Comparison of ENCODE assay signal across 10 cellular contexts in genomic region chr3:86991840-86992430, GRCh38. TPM values are rescaled to one million over a fixed set of nuclear protein-coding genes. Genes with fewer than 3 reads are reported as not detected.
DNase-seq lines count a peak whose midpoint lies in the region; ATAC-seq and TF ChIP-seq lines count a peak whose summit lies in the region.
"Had no signal": no experiment of that assay in that cellular context is flagged by ENCODE, and none has a peak within 500 bp of the region (broad histone marks: within the 10 kb centered on the region; RNA-seq: fewer than 3 reads in every experiment).

No MANE protein-coding gene starts in this region.

- TF ChIP-seq CTCF in WTC11 (IDR thresholded peaks at IDR 0.05) (no peak), left ventricle myocardium inferior (IDR thresholded peaks at IDR 0.05; ENCODE audit: borderline replicate concordance) (no peak), retinal pigment epithelial cell (conservative IDR thresholded peaks at IDR 0.05; ENCODE audit: low read depth, low read length) (no peak), ovary (IDR thresholded peaks at IDR 0.05) (no peak)

- no peak for ATAC-seq in WTC11
- no peak for ATAC-seq in GM18868 (IDR thresholded peaks at IDR 0.05; ENCODE audit: unreplicated experiment)
- no peak for ATAC-seq in activated CD8-positive, alpha-beta memory T cell treated with anti-CD3 and anti-CD28 coated beads, Interleukin-2, amount 10 ng/mL, durations not matched to agents 7 days and 5 days

- H3K36me3 Mint-ChIP-seq in WTC11, result no peaks in the 10 kb centered on the region
- no peaks in the 10 kb centered on the region for H3K36me3 Mint-ChIP-seq in activated CD8-positive, alpha-beta memory T cell treated with anti-CD3 and anti-CD28 coated beads, Interleukin-2, amount 10 ng/mL, durations not matched to agents 7 days and 5 days
- H3K36me3 Mint-ChIP-seq: CD8-positive, alpha-beta memory T cell had no signal

- peaks cover 20% of the 10 kb centered on the region for H3K4me1 Mint-ChIP-seq in WTC11
- H3K4me1 Mint-ChIP-seq in activated CD8-positive, alpha-beta memory T cell treated with anti-CD3 and anti-CD28 coated beads, Interleukin-2, amount 10 ng/mL, durations not matched to agents 7 days and 5 days, result peaks cover 1% of the 10 kb centered on the region

- H3K27me3 Mint-ChIP-seq in WTC11 (ENCODE audit: low read depth), result peaks cover 20% of the 10 kb centered on the region
- H3K27me3 Mint-ChIP-seq in activated CD8-positive, alpha-beta memory T cell treated with anti-CD3 and anti-CD28 coated beads, Interleukin-2, amount 10 ng/mL, durations not matched to agents 7 days and 5 days, result peaks cover 25% of the 10 kb centered on the region

- peaks cover 40% of the 10 kb centered on the region for H3K27me3 ChIP-seq in left ventricle myocardium inferior (ENCODE audit: low read depth)
- no peaks in the 10 kb centered on the region for H3K27me3 ChIP-seq in ovary

- intact Hi-C loops in left ventricle myocardium inferior (cut with micrococcal nuclease), result no loop called here
- intact Hi-C loops in ovary (cut with DNase I), result loop anchor here in 1 of 4 donors (10.0 kb wide), 1 partner anchor 93 kb away; no protein-coding TSS in a partner anchor

- no peaks in the 10 kb centered on the region for H3K9me3 ChIP-seq in left ventricle myocardium inferior (replicated peaks)
- H3K9me3 ChIP-seq in ovary, result no peaks in the 10 kb centered on the region

- WGBS in ovary, 3 donors, result 31 to 53% (median 41%) methylated on average over 8 of the region's 8 CpGs

- no peak for TF ChIP-seq EP300 in ovary (IDR thresholded peaks at IDR 0.05)

- no peaks in the 10 kb centered on the region for H3K36me3 ChIP-seq in left ventricle myocardium inferior
- H3K36me3 ChIP-seq in ovary, result no peaks in the 10 kb centered on the region

- H3K27ac ChIP-seq in left ventricle myocardium inferior (replicated peaks) (peak overlapping the region; percentile 83), ovary (peak overlapping the region in 1 of 2 donors; percentile 95)

- POLR2A ChIA-PET in WTC11 (lab: Charles Lee), result no interaction called here

- H3K4me1 ChIP-seq in left ventricle myocardium inferior, result peaks cover 16% of the 10 kb centered on the region
- no peaks in the 10 kb centered on the region for H3K4me1 ChIP-seq in ovary (ENCODE audit: insufficient read depth)

- DNase-seq in Daoy (ENCODE audit: low read depth) (peak; percentile 25), WTC11 (ENCODE audit: low spot score) (no peak), left ventricle myocardium inferior (no peak), retinal pigment epithelial cell (ENCODE audit: low read depth) (no peak), SKM-1 (lab: John Stamatoyannopoulos, UW; ENCODE audit: unreplicated experiment) (no peak), ovary (no peak)
- DNase-seq in activated CD8-positive, alpha-beta memory T cell treated with anti-CD3 and anti-CD28 coated beads, Interleukin-2, amount 10 ng/mL, durations not matched to agents 7 days and 5 days, result no peak
- DNase-seq: activated effector memory CD4-positive, alpha-beta T cell treated with Interleukin-2 at 50 U/mL for 16 hours; CD8-positive, alpha-beta memory T cell had no signal

- CTCF ChIA-PET in WTC11 (lab: Charles Lee), result interaction anchor here (1.4 kb wide), 1 partner anchor 219 kb away, joined by 4 read pairs; no protein-coding TSS in a partner anchor
- CTCF ChIA-PET in activated CD8-positive, alpha-beta memory T cell treated with anti-CD3 and anti-CD28 coated beads, Interleukin-2, amount 10 ng/mL, durations not matched to agents 7 days and 5 days (lab: Charles Lee), result no interaction called here

- H3K9me3 Mint-ChIP-seq in WTC11, result no peaks in the 10 kb centered on the region
- H3K9me3 Mint-ChIP-seq in activated CD8-positive, alpha-beta memory T cell treated with anti-CD3 and anti-CD28 coated beads, Interleukin-2, amount 10 ng/mL, durations not matched to agents 7 days and 5 days (ENCODE audit: low read depth), result no peaks in the 10 kb centered on the region

- peak overlapping the region; percentile 74 for H3K4me3 Mint-ChIP-seq in WTC11
- H3K4me3 Mint-ChIP-seq in activated CD8-positive, alpha-beta memory T cell treated with anti-CD3 and anti-CD28 coated beads, Interleukin-2, amount 10 ng/mL, durations not matched to agents 7 days and 5 days, result no peak overlapping the region
- H3K4me3 Mint-ChIP-seq: CD8-positive, alpha-beta memory T cell had no signal

- H3K4me3 ChIP-seq in left ventricle myocardium inferior (peak overlapping the region; percentile 71), retinal pigment epithelial cell (ENCODE audit: low read length) (peak overlapping the region; percentile 82), ovary (no peak overlapping the region)

- TF ChIP-seq POLR2A in ovary (IDR thresholded peaks at IDR 0.05), result no peak

- H3K27ac Mint-ChIP-seq in WTC11, result no peak overlapping the region
- no peak overlapping the region for H3K27ac Mint-ChIP-seq in activated CD8-positive, alpha-beta memory T cell treated with anti-CD3 and anti-CD28 coated beads, Interleukin-2, amount 10 ng/mL, durations not matched to agents 7 days and 5 days
- H3K27ac Mint-ChIP-seq: CD8-positive, alpha-beta memory T cell had no signal

TF ChIP-seq in WTC11, 78 proteins besides CTCF, POLR2A, EP300 and RAD21:
- no peak for TF ChIP-seq NR2C2 (CRISPR knock-in tag; IDR thresholded peaks at IDR 0.05)
- TF ChIP-seq PREB (CRISPR knock-in tag; IDR thresholded peaks at IDR 0.05; ENCODE audit: borderline replicate concordance), result no peak
- no peak for TF ChIP-seq GRHL2 (CRISPR knock-in tag; IDR thresholded peaks at IDR 0.05; ENCODE audit: insufficient replicate concordance, severe bottlenecking)
- no peak for TF ChIP-seq ZNF396 (CRISPR knock-in tag; IDR thresholded peaks at IDR 0.05; ENCODE audit: borderline replicate concordance)
- TF ChIP-seq NFE2L1 (CRISPR knock-in tag; IDR thresholded peaks at IDR 0.05), result no peak
- TF ChIP-seq NR3C1 (CRISPR knock-in tag; conservative IDR thresholded peaks at IDR 0.05; ENCODE audit: low read depth), result no peak
- TF ChIP-seq ZNF281 (CRISPR knock-in tag; IDR thresholded peaks at IDR 0.05), result no peak
- no peak for TF ChIP-seq SMAD4 (CRISPR knock-in tag; IDR thresholded peaks at IDR 0.05)
- TF ChIP-seq ETV6 (CRISPR knock-in tag; IDR thresholded peaks at IDR 0.05), result no peak
- no peak for TF ChIP-seq CDX4 (CRISPR knock-in tag; IDR thresholded peaks at IDR 0.05; ENCODE audit: borderline replicate concordance)
- no peak for TF ChIP-seq GTF2I (CRISPR knock-in tag; conservative IDR thresholded peaks at IDR 0.05)
- no peak for TF ChIP-seq E2F5 (CRISPR knock-in tag; IDR thresholded peaks at IDR 0.05)
- no peak for TF ChIP-seq RORB (CRISPR knock-in tag; IDR thresholded peaks at IDR 0.05)
- TF ChIP-seq GABPB1 (CRISPR knock-in tag; IDR thresholded peaks at IDR 0.05), result no peak
- TF ChIP-seq ELF4 (CRISPR knock-in tag; IDR thresholded peaks at IDR 0.05; ENCODE audit: low read depth), result no peak
- no peak for TF ChIP-seq ZNF121 (CRISPR knock-in tag; IDR thresholded peaks at IDR 0.05)
TF ChIP-seq in WTC11: peak in this region for 0.

RNA-seq across cellular contexts. Expression of gene VGLL3, which starts 1.0 kb away (rescaled TPM):
- 8.4 and 15.2 TPM in 2 replicates for total RNA-seq in Daoy (2014; rRNA removed; shearing (Covaris generic))
- 6.1 to 10.4 TPM (median 6.9 TPM) in 3 replicates for total RNA-seq in WTC11 (2021)
- total RNA-seq in left ventricle myocardium inferior, result 4.0 TPM
- not detected for total RNA-seq in activated CD8-positive, alpha-beta memory T cell treated with anti-CD3 and anti-CD28 coated beads, Interleukin-2, amount 10 ng/mL, durations not matched to agents 7 days and 5 days
- 10 to 100 TPM; 13.4 to 36.3 (median 30.9) TPM for total RNA-seq in ovary
- polyA plus RNA-seq in ovary, result 10 to 100 TPM in 1 of 2 donors, 1 to 10 TPM in 1; 7.7 to 12.2 TPM
- total RNA-seq: CD8-positive, alpha-beta memory T cell had no signal
- polyA plus RNA-seq: CD8-positive, alpha-beta memory T cell had no signal
